In genomic region chr12:3213768-3214167, GRCh38 we compare ENCODE assay signal across 1 cellular context.
TF ChIP-seq lines count a peak whose summit lies in the region.

No MANE protein-coding gene starts in this region.

TF ChIP-seq in neural cell, 6 proteins besides CTCF, POLR2A, EP300 and RAD21 (continued from another document):
- TF ChIP-seq REST (IDR thresholded peaks at IDR 0.05; ENCODE audit: borderline replicate concordance) (no peak), TAF1 (IDR thresholded peaks at IDR 0.05; ENCODE audit: low read depth) (peak; percentile 7), EZH2 (IDR thresholded peaks at IDR 0.05; ENCODE audit: borderline replicate concordance, insufficient read depth, low read length, poor library complexity, severe bottlenecking) (no peak), MXI1 (conservative IDR thresholded peaks at IDR 0.05; ENCODE audit: poor library complexity, severe bottlenecking) (no peak)
TF ChIP-seq in neural cell: peak in this region for 1.
